In genomic region chr6:131769385-131770141, GRCh38 we compare ENCODE assay signal across 12 cellular contexts. TPM values are rescaled to one million over a fixed set of nuclear protein-coding genes. Genes with fewer than 3 reads are reported as not detected.
"Had no signal": no experiment of that assay in that cellular context is flagged by ENCODE, and none has a peak within 500 bp of the region (broad histone marks: within the 10 kb centered on the region; RNA-seq: fewer than 3 reads in every experiment).

No MANE protein-coding gene starts in this region.

- H3K36me3 ChIP-seq: HAP-1 had no signal

- H3K4me1 ChIP-seq: HAP-1 had no signal

- DNase-seq: GM23248, GOT3, H7, H9, HCEC 1CT, HFFc6 had no signal

- FAIRE-seq: H1, H54 had no signal

- H3K4me3 Mint-ChIP-seq: GM23338, H9, HFFc6 had no signal

- H3K9ac ChIP-seq: GM23248 had no signal

- ATAC-seq: GM23338, HCT116 had no signal

- H3K4me3 ChIP-seq: GM23248, GM23338, HAP-1 had no signal

- H3K27ac ChIP-seq: GM23248 had no signal

- H3K4me2 ChIP-seq: GM23338 had no signal

- H3K27ac Mint-ChIP-seq: GM23338, H9, HFFc6 had no signal

- H3K9me3 ChIP-seq: HAP-1 had no signal

- H2AFZ ChIP-seq: GM23248, GM23338 had no signal

- H3K9me3 Mint-ChIP-seq: GM23338, H9 had no signal

RNA-seq across cellular contexts. Expression of gene CTAGE9, which starts 58.7 kb away (rescaled TPM):
- total RNA-seq: GM23248, H1, H4, H7, H9, HFFc6 had no signal
- polyA plus RNA-seq: GM23248, H1 had no signal
